Comparison of ENCODE assay signal across 15 cellular contexts in genomic region chr1:116203936-116204335, GRCh38.
"Had no signal": no experiment of that assay in that cellular context is flagged by ENCODE, and none has a peak within 500 bp of the region (broad histone marks: within the 10 kb centered on the region; RNA-seq: fewer than 3 reads in every experiment).

No MANE protein-coding gene starts in this region.

- H3K9me3 ChIP-seq: pancreas, sigmoid colon, uterus had no signal

- H3K4me3 ChIP-seq: lung, pancreas, sigmoid colon, spleen, tibial nerve, uterus had no signal

- H3K27me3 ChIP-seq: pancreas, sigmoid colon, tibial nerve, uterus had no signal

- DNase-seq: activated CD4-positive, alpha-beta T cell treated with anti-CD3 and anti-CD28 coated beads, Interleukin-2, amount 50 U/mL, for 4 hours; effector CD4-positive, alpha-beta T cell; foreskin melanocyte; glutamatergic neuron; hypothalamus; natural killer cell; sigmoid colon; spleen; stimulated activated CD8-positive, alpha-beta memory T cell treated with anti-CD3 and anti-CD28 coated beads, Interleukin-4, amount 100 ng/mL, for 48 hours; stimulated activated naive CD4-positive, alpha-beta T cell; uterus; WERI-Rb-1 had no signal

- H3K27ac ChIP-seq: sigmoid colon, spleen, tibial nerve, uterus, WERI-Rb-1 had no signal

- H3K4me1 ChIP-seq: pancreas, sigmoid colon, spleen, tibial nerve, uterus had no signal

- H3K36me3 ChIP-seq: pancreas, sigmoid colon, spleen, tibial nerve, uterus, WERI-Rb-1 had no signal

- ATAC-seq: natural killer cell had no signal
